In the genomic region with DNA sequence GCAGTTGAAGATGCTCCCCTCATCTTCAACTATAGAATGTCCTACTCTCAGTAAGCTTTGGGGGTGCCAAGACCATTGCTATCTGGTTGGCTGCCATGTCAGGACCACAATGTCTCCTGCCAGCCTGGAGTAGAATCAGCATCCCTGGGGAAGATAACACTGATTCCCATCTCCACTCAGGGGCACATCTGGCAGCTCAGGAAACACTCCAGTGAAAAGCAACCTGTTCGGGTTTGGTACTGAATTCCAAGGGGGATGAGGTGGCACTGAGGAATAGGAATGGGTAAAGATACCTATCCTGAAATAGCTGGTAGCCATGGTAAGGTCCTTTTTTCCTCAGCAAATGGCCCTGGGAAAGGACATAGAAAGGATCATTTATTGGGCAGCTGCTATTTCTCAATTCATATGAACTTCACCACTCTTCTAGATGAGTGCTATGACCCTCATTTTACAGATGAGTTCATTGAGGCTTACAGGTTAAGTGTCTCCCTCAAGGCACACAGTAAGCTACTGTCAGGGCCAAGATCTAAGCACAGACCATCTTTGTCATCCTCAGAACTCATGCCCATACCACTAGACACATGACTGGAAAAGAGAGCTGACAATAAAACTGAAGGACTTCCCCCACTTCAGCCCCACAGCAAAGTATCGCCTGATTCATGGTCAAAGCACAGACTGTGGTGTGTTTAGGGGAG, we compare ENCODE assay signal across 1 cellular context.
TF ChIP-seq lines count a peak whose summit lies in the region.

No MANE protein-coding gene starts in this region.

TF ChIP-seq in endothelial cell of umbilical vein, 7 proteins besides CTCF, POLR2A, EP300 and RAD21:
- TF ChIP-seq GATA2 (IDR thresholded peaks at IDR 0.05; ENCODE audit: insufficient read depth, insufficient read length, low read depth, low read length) (no peak), MYC (IDR thresholded peaks at IDR 0.05; ENCODE audit: low read depth, low read length) (no peak), POLR2AphosphoS5 (IDR thresholded peaks at IDR 0.05; ENCODE audit: insufficient read depth, low read depth, low read length) (no peak), JUN (IDR thresholded peaks at IDR 0.05; ENCODE audit: borderline replicate concordance, insufficient read depth, insufficient read length, low read depth) (no peak), FOS (IDR thresholded peaks at IDR 0.05; ENCODE audit: borderline replicate concordance, insufficient read depth, low read length) (no peak), EZH2 (IDR thresholded peaks at IDR 0.05; ENCODE audit: borderline replicate concordance, low read depth, low read length, severe bottlenecking) (no peak)
- TF ChIP-seq, protein P1, sequence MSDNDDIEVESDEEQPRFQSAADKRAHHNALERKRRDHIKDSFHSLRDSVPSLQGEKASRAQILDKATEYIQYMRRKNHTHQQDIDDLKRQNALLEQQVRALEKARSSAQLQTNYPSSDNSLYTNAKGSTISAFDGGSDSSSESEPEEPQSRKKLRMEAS (IDR thresholded peaks at IDR 0.05; ENCODE audit: insufficient read depth, insufficient read length), result no peak
